ENCODE assay signal across 8 cellular contexts in the genomic region with DNA sequence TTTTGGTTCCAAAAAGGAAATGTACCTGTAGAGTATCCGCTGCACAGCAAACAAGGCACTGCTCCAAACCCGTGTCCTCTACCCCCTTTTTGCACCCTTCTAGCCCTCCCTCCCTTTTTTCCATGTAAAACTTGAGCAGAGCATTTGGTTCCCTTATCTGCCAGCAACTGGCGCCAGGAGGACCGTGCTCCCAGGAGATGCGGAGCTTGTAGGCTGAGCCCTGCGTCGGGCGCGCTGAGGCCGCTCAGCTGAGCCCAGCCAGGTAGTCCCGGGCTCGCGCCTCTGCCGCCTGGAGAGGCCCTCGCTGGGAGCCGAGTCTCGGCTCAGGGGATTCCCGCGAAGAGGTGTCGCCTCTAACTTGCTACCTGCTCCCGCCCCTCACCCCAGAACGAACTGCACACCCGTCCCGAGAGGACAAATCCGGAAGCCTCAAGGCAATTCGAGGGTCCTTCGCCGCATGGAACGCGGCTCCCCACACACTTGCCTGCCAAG.
A peak's percentile ranks its signal among the peaks of the same experiment; 100 is the strongest.
DNase-seq lines count a peak whose midpoint lies in the region; ATAC-seq lines count a peak whose summit lies in the region.

No MANE protein-coding gene starts in this region.

- peak; percentile 32 to 49 for DNase-seq in activated CD8-positive, alpha-beta memory T cell treated with anti-CD3 and anti-CD28 coated beads for 1 hour (ENCODE audit: extremely low read depth in 1 of 2, low read depth in 1 of 2)
- no peak for DNase-seq in activated CD8-positive, alpha-beta memory T cell treated with anti-CD3 and anti-CD28 coated beads for 24 hours
- DNase-seq in NCI-H345 treated with DMSO at 0.1 percent for 48 hours (lab: John Stamatoyannopoulos, UW; ENCODE audit: unreplicated experiment) (peak; percentile 31), midbrain (lab: John Stamatoyannopoulos, UW) (peak; percentile 27)
- DNase-seq in activated CD8-positive, alpha-beta memory T cell treated with anti-CD3 and anti-CD28 coated beads for 4 hours (ENCODE audit: low read depth in 2 of 2): peak; percentile 49 to 62
- peak; percentile 69 to 73 (median 72) for DNase-seq in effector memory CD4-positive, alpha-beta T cell
- peak; percentile 17 to 47 for DNase-seq in stimulated activated CD8-positive, alpha-beta memory T cell treated with anti-CD3 and anti-CD28 coated beads, Interleukin-4, amount 100 ng/mL, for 1 hour (ENCODE audit: low read depth in 2 of 2, low spot score in 1 of 2)

- ATAC-seq in HG02970 (IDR thresholded peaks at IDR 0.05; ENCODE audit: low FRiP score, unreplicated experiment): peak; percentile 57

- peaks cover 27% of the 10 kb centered on the region for H3K4me1 ChIP-seq in effector memory CD4-positive, alpha-beta T cell (ENCODE audit: control insufficient read depth, insufficient read depth, low read length, poor library complexity, severe bottlenecking)

- peak overlapping the region; percentile 97 for H3K27ac ChIP-seq in effector memory CD4-positive, alpha-beta T cell (ENCODE audit: insufficient read depth, low read length, poor library complexity, severe bottlenecking)

- H3K9me3 ChIP-seq in effector memory CD4-positive, alpha-beta T cell (ENCODE audit: control insufficient read depth, low read length): no peaks in the 10 kb centered on the region

- H3K36me3 ChIP-seq in effector memory CD4-positive, alpha-beta T cell (ENCODE audit: control insufficient read depth, insufficient read depth, low read length): no peaks in the 10 kb centered on the region

- no peaks in the 10 kb centered on the region for H3K27me3 ChIP-seq in effector memory CD4-positive, alpha-beta T cell (replicated peaks; ENCODE audit: control insufficient read depth, insufficient read depth, low read length, poor library complexity, severe bottlenecking)

- peak overlapping the region; percentile 97 for H3K4me3 ChIP-seq in effector memory CD4-positive, alpha-beta T cell (ENCODE audit: insufficient read depth, low read depth, low read length, poor library complexity, severe bottlenecking)
